ENCODE assay signal across 32 cellular contexts in genomic region chr17:65994679-65995078, GRCh38.
"Had no signal": no experiment of that assay in that cellular context is flagged by ENCODE, and none has a peak within 500 bp of the region (broad histone marks: within the 10 kb centered on the region; RNA-seq: fewer than 3 reads in every experiment).

No MANE protein-coding gene starts in this region.

- DNase-seq: activated CD4-positive, alpha-beta memory T cell treated with anti-CD3 and anti-CD28 coated beads, Interleukin-2, amount 10 ng/mL, durations not matched to agents 7 days and 5 days; activated CD4-positive, alpha-beta T cell treated with anti-CD3 and anti-CD28 coated beads for 1 hour; activated CD4-positive, alpha-beta T cell treated with anti-CD3 and anti-CD28 coated beads for 36 hours; activated CD4-positive, alpha-beta T cell treated with anti-CD3 and anti-CD28 coated beads for 48 hours; activated CD4-positive, alpha-beta T cell treated with anti-CD3 and anti-CD28 coated beads, Interleukin-2, amount 10 ng/mL, durations not matched to agents 7 days and 5 days; activated CD4-positive, alpha-beta T cell treated with anti-CD3 and anti-CD28 coated beads, Interleukin-2, amount 50 U/mL, for 48 hours; activated CD4-positive, CD25-positive, alpha-beta regulatory T cell; activated CD8-positive, alpha-beta memory T cell treated with anti-CD3 and anti-CD28 coated beads for 24 hours; activated CD8-positive, alpha-beta memory T cell treated with anti-CD3 and anti-CD28 coated beads, Interleukin-2, amount 10 ng/mL, durations not matched to agents 7 days and 5 days; activated CD8-positive, alpha-beta memory T cell treated with anti-CD3 and anti-CD28 coated beads, Interleukin-2, amount 50 U/mL, for 48 hours; activated CD8-positive, alpha-beta T cell treated with anti-CD3 and anti-CD28 coated beads, Interleukin-2, amount 10 ng/mL, durations not matched to agents 7 days and 5 days; activated effector memory CD4-positive, alpha-beta T cell treated with Interleukin-2 at 50 U/mL for 16 hours; activated gamma-delta T cell; activated naive CD4-positive, alpha-beta T cell treated with anti-CD3 and anti-CD28 coated beads, Interleukin-2, amount 10 ng/mL, durations not matched to agents 7 days and 5 days; activated naive CD4-positive, alpha-beta T cell treated with Interleukin-2 at 50 U/mL for 16 hours; activated naive CD8-positive, alpha-beta T cell treated with anti-CD3 and anti-CD28 coated beads for 36 hours; activated T-cell treated with anti-CD3 and anti-CD28 coated beads, Interleukin-2, amount 50 U/mL, for 24 hours; activated T-cell treated with anti-CD3 and anti-CD28 coated beads, Interleukin-2, amount 50 U/mL, for 48 hours; adrenal gland; amniotic stem cell; aorta; body of pancreas; brain microvascular endothelial cell; central memory CD4-positive, alpha-beta T cell; T-helper 9 cell; WERI-Rb-1 had no signal

- ATAC-seq: activated CD4-positive, alpha-beta T cell treated with anti-CD3 and anti-CD28 coated beads for 36 hours; activated CD4-positive, CD25-positive, alpha-beta regulatory T cell treated with anti-CD3 and anti-CD28 coated beads, Interleukin-2, amount 50 U/mL, for 24 hours; activated CD8-positive, alpha-beta memory T cell treated with anti-CD3 and anti-CD28 coated beads, Interleukin-2, amount 10 ng/mL, durations not matched to agents 7 days and 5 days; activated CD8-positive, alpha-beta T cell treated with anti-CD3 and anti-CD28 coated beads, Interleukin-2, amount 10 ng/mL, durations not matched to agents 7 days and 5 days; body of pancreas; WTC11 had no signal

- H3K9me3 Mint-ChIP-seq: activated CD4-positive, alpha-beta T cell treated with anti-CD3 and anti-CD28 coated beads, Interleukin-2, amount 10 ng/mL, durations not matched to agents 7 days and 5 days; activated naive CD4-positive, alpha-beta T cell treated with anti-CD3 and anti-CD28 coated beads, Interleukin-2, amount 10 ng/mL, durations not matched to agents 7 days and 5 days; activated naive CD4-positive, alpha-beta T cell treated with anti-CD3 and anti-CD28 coated beads, Interleukin-2, amount 50 U/mL, for 24 hours; activated T-helper 2 cell treated with anti-CD3 and anti-CD28 coated beads, Interferon-gamma antibody, Interleukin-2, Interleukin-4, amounts not matched to agents 10 μg/mL and 5 μg/mL and 100 μg/mL, durations not matched to agents 14 hours and 24 hours and 36 hours; T-helper 1 cell treated with Interleukin-12 subunit alpha and Interleukin-12 subunit beta and Interleukin-4 antibody, amounts not matched to agents 30 μg/mL and 1 μg/mL, for 36 hours; T-helper 2 cell treated with Interferon-gamma antibody and Interleukin-4, amounts not matched to agents 5 μg/mL and 100 μg/mL, for 36 hours had no signal

- H3K27ac Mint-ChIP-seq: activated CD4-positive, alpha-beta memory T cell treated with anti-CD3 and anti-CD28 coated beads, Interleukin-2, amount 10 ng/mL, durations not matched to agents 7 days and 5 days; activated CD4-positive, alpha-beta T cell treated with anti-CD3 and anti-CD28 coated beads for 36 hours; activated CD4-positive, alpha-beta T cell treated with anti-CD3 and anti-CD28 coated beads, Interleukin-2, amount 10 ng/mL, durations not matched to agents 7 days and 5 days; activated CD8-positive, alpha-beta memory T cell treated with anti-CD3 and anti-CD28 coated beads, Interleukin-2, amount 10 ng/mL, durations not matched to agents 7 days and 5 days; activated CD8-positive, alpha-beta T cell treated with anti-CD3 and anti-CD28 coated beads, Interleukin-2, amount 10 ng/mL, durations not matched to agents 7 days and 5 days; activated naive CD4-positive, alpha-beta T cell treated with anti-CD3 and anti-CD28 coated beads, Interleukin-2, amount 10 ng/mL, durations not matched to agents 7 days and 5 days; activated naive CD4-positive, alpha-beta T cell treated with anti-CD3 and anti-CD28 coated beads, Interleukin-2, amount 50 U/mL, for 24 hours; activated naive CD8-positive, alpha-beta T cell treated with anti-CD3 and anti-CD28 coated beads for 36 hours; activated T-cell treated with anti-CD3 and anti-CD28 coated beads, Interleukin-2, amount 50 U/mL, for 24 hours; activated T-helper 2 cell treated with anti-CD3 and anti-CD28 coated beads, Interferon-gamma antibody, Interleukin-2, Interleukin-4, amounts not matched to agents 10 μg/mL and 5 μg/mL and 100 μg/mL, durations not matched to agents 14 hours and 24 hours and 36 hours; T-helper 1 cell treated with Interleukin-12 subunit alpha and Interleukin-12 subunit beta and Interleukin-4 antibody, amounts not matched to agents 30 μg/mL and 1 μg/mL, for 36 hours; T-helper 2 cell treated with Interferon-gamma antibody and Interleukin-4, amounts not matched to agents 5 μg/mL and 100 μg/mL, for 36 hours; WTC11 had no signal

- H3K36me3 Mint-ChIP-seq: activated CD8-positive, alpha-beta memory T cell treated with anti-CD3 and anti-CD28 coated beads, Interleukin-2, amount 10 ng/mL, durations not matched to agents 7 days and 5 days; activated naive CD4-positive, alpha-beta T cell treated with anti-CD3 and anti-CD28 coated beads, Interleukin-2, amount 10 ng/mL, durations not matched to agents 7 days and 5 days; activated naive CD4-positive, alpha-beta T cell treated with anti-CD3 and anti-CD28 coated beads, Interleukin-2, amount 50 U/mL, for 24 hours; activated naive CD8-positive, alpha-beta T cell treated with anti-CD3 and anti-CD28 coated beads for 36 hours; WTC11 had no signal
